In genomic region chr11:93116641-93117577, GRCh38 we compare ENCODE assay signal across 22 cellular contexts.
DNase-seq lines count a peak whose midpoint lies in the region; ATAC-seq and TF ChIP-seq lines count a peak whose summit lies in the region.
"Had no signal": no experiment of that assay in that cellular context is flagged by ENCODE, and none has a peak within 500 bp of the region (broad histone marks: within the 10 kb centered on the region; RNA-seq: fewer than 3 reads in every experiment).

No MANE protein-coding gene starts in this region.

- no peak overlapping the region for H2AK5ac ChIP-seq in IMR-90 (ENCODE audit: low read depth, low read length)

- no peaks in the 10 kb centered on the region for H3K36me3 Mint-ChIP-seq in activated T-cell treated with anti-CD3 and anti-CD28 coated beads, Interleukin-2, amount 50 U/mL, for 72 hours (ENCODE audit: insufficient read depth in 2 of 2)
- H3K36me3 Mint-ChIP-seq: activated naive CD8-positive, alpha-beta T cell treated with anti-CD3 and anti-CD28 coated beads, Interleukin-2, amount 10 ng/mL, durations not matched to agents 7 days and 5 days; CD14-positive monocyte had no signal

- H3K27me3 ChIP-seq in DND-41 (ENCODE audit: insufficient read depth, low read length, poor library complexity) (no peaks in the 10 kb centered on the region), IMR-90 (ENCODE audit: control insufficient read depth, insufficient read depth, low read length) (no peaks in the 10 kb centered on the region), colonic mucosa (no peaks in the 10 kb centered on the region)
- H3K27me3 ChIP-seq: right atrium auricular region had no signal

- H3K9me3 ChIP-seq in DND-41 (ENCODE audit: insufficient read depth, low read length, severe bottlenecking) (no peaks in the 10 kb centered on the region), IMR-90 (ENCODE audit: control insufficient read depth, insufficient read depth, low read length) (no peaks in the 10 kb centered on the region), colonic mucosa (no peaks in the 10 kb centered on the region), mucosa of descending colon (no peaks in the 10 kb centered on the region)
- H3K9me3 ChIP-seq: right atrium auricular region had no signal

- in situ Hi-C loops in IMR-90 (cut with MboI; ENCODE audit: low sequenced_read_pairs): no loop called here

- H3K79me2 ChIP-seq in DND-41 (ENCODE audit: insufficient read depth, low read length): no peaks in the 10 kb centered on the region

- no peak for ATAC-seq in DND-41 (ENCODE audit: insufficient read depth, low read depth)
- ATAC-seq in IMR-90 (ENCODE audit: low read depth): peak; percentile 44
- ATAC-seq in mucosa of descending colon: peak; percentile 98
- no peak for ATAC-seq in HG02870 (IDR thresholded peaks at IDR 0.05; ENCODE audit: unreplicated experiment)
- ATAC-seq in activated T-cell treated with anti-CD3 and anti-CD28 coated beads, Interleukin-2, amount 50 U/mL, for 72 hours (replicated peaks in 1 of 2): no peak
- ATAC-seq: esophagus mucosa had no signal

- H3K27ac ChIP-seq in DND-41 (ENCODE audit: low read length) (no peak overlapping the region), IMR-90 (ENCODE audit: insufficient read depth, low read length) (no peak overlapping the region), colonic mucosa (peak overlapping the region; percentile 17)
- H3K27ac ChIP-seq: dorsolateral prefrontal cortex, right atrium auricular region had no signal

- H3K4me3 ChIP-seq in DND-41 (ENCODE audit: low read depth in 1 of 2, low read length in 2 of 2) (no peak overlapping the region), IMR-90 (ENCODE audit: insufficient read depth, low read depth, low read length) (no peak overlapping the region), colonic mucosa (no peak overlapping the region), mucosa of descending colon (no peak overlapping the region)
- H3K4me3 ChIP-seq: dorsolateral prefrontal cortex, right atrium auricular region had no signal

- H3K18ac ChIP-seq in IMR-90 (ENCODE audit: low read depth, low read length): no peak overlapping the region

- intact Hi-C loops in IMR-90 (cut with micrococcal nuclease): no loop called here
- intact Hi-C loops in colonic mucosa (cut with DNase I): no loop called here
- intact Hi-C loops in mucosa of descending colon (cut with DNase I, micrococcal nuclease): no loop called here

- no peak overlapping the region for H4K5ac ChIP-seq in IMR-90 (ENCODE audit: low read depth, low read length)

- H4K20me1 ChIP-seq in DND-41 (ENCODE audit: insufficient read depth, low read length) (no peaks in the 10 kb centered on the region), IMR-90 (ENCODE audit: insufficient read depth, low read length) (no peaks in the 10 kb centered on the region)

- H2BK20ac ChIP-seq in IMR-90 (ENCODE audit: low read depth, low read length): no peak overlapping the region

- no TSS peak for BruUV-seq in IMR-90 (replicated peaks; lab: Mats Ljungman, UMichigan)

- no peak for TF ChIP-seq CTCF in DND-41 (IDR thresholded peaks at IDR 0.05; ENCODE audit: borderline replicate concordance, extremely low read depth, low read length, poor library complexity, severe bottlenecking)
- no peak for TF ChIP-seq CTCF in IMR-90 (conservative IDR thresholded peaks at IDR 0.05; ENCODE audit: low read depth, low read length)
- TF ChIP-seq CTCF in colonic mucosa (IDR thresholded peaks at IDR 0.05): no peak
- no peak for TF ChIP-seq CTCF in mucosa of descending colon (IDR thresholded peaks at IDR 0.05)

- no peak for TF ChIP-seq POLR2A in IMR-90 (IDR thresholded peaks at IDR 0.05; ENCODE audit: low read depth, low read length)

- no peaks in the 10 kb centered on the region for H3K79me1 ChIP-seq in IMR-90 (ENCODE audit: low read depth in 1 of 2, low read length in 2 of 2)

- H3K4me2 ChIP-seq in DND-41 (ENCODE audit: insufficient read depth, low read length) (no peak overlapping the region), IMR-90 (ENCODE audit: low read depth, low read length) (peak overlapping the region; percentile 46; the same call in 1 of the 2 replicates)

- H3K9me1 ChIP-seq in IMR-90 (ENCODE audit: insufficient read depth, low read length): no peaks in the 10 kb centered on the region

- no peak overlapping the region for H2BK15ac ChIP-seq in IMR-90 (ENCODE audit: low read depth, low read length)

- H4K91ac ChIP-seq in IMR-90 (ENCODE audit: insufficient read depth, low read depth, low read length): no peak overlapping the region

- H3K27me3 Mint-ChIP-seq in activated T-cell treated with anti-CD3 and anti-CD28 coated beads, Interleukin-2, amount 50 U/mL, for 72 hours (ENCODE audit: low read depth): peaks cover 48% of the 10 kb centered on the region

- dilution Hi-C loops in IMR-90 (cut with HindIII; ENCODE audit: low sequenced_read_pairs, unreplicated experiment): no loop called here

- no peak overlapping the region for H3K4me3 Mint-ChIP-seq in activated T-cell treated with anti-CD3 and anti-CD28 coated beads, Interleukin-2, amount 50 U/mL, for 72 hours
- H3K4me3 Mint-ChIP-seq: activated B cell treated with CpG ODN at 0.5 μM for 24 hours; activated naive CD8-positive, alpha-beta T cell treated with anti-CD3 and anti-CD28 coated beads, Interleukin-2, amount 10 ng/mL, durations not matched to agents 7 days and 5 days; activated T-helper 1 cell treated with anti-CD3 and anti-CD28 coated beads, Interleukin-12 subunit alpha, Interleukin-12 subunit beta, Interleukin-2, Interleukin-4 antibody, amounts not matched to agents 30 ng/mL and 10 ng/mL and 1 ng/mL, durations not matched to agents 14 hours and 24 hours and 36 hours; CD14-positive monocyte had no signal

- H2AK9ac ChIP-seq in IMR-90 (replicated peaks; ENCODE audit: low read depth, low read length, poor library complexity): no peak overlapping the region

- H3K9ac ChIP-seq in DND-41 (ENCODE audit: low read depth, low read length): no peak overlapping the region
- H3K9ac ChIP-seq in IMR-90 (ENCODE audit: low read depth, low read length): no peak overlapping the region
- peak overlapping the region in 1 of 2 donors; percentile 44 for H3K9ac ChIP-seq in colonic mucosa (ENCODE audit: low read depth in 2 of 2, low read length in 2 of 2)

- POLR2A ChIA-PET in IMR-90 (lab: Charles Lee; ENCODE audit: unreplicated experiment): no interaction called here

- DNase-seq in DND-41 (peak; percentile 7), IMR-90 (peak; percentile 44), colonic mucosa (peak; percentile 92), mucosa of descending colon (peak; percentile 76 to 90 (median 81)), SKM-1 (lab: John Stamatoyannopoulos, UW; ENCODE audit: unreplicated experiment) (no peak), Kasumi-1 (lab: John Stamatoyannopoulos, UW) (no peak)
- no peak for DNase-seq in activated T-cell treated with anti-CD3 and anti-CD28 coated beads, Interleukin-2, amount 50 U/mL, for 72 hours
- DNase-seq: ACHN; activated B cell treated with CpG ODN at 0.5 μM for 24 hours; activated CD8-positive, alpha-beta memory T cell treated with anti-CD3 and anti-CD28 coated beads for 24 hours; activated naive CD8-positive, alpha-beta T cell treated with anti-CD3 and anti-CD28 coated beads, Interleukin-2, amount 10 ng/mL, durations not matched to agents 7 days and 5 days; dorsolateral prefrontal cortex; glutamatergic neuron; Karpas-422; NCI-H1417; SHP77 treated with DMSO at 0.1 percent for 48 hours; stimulated activated CD4-positive, alpha-beta T cell treated with anti-CD3 and anti-CD28 coated beads, Interleukin-1b, Interleukin-23, amount 100 ng/mL, for 48 hours had no signal

- H2BK120ac ChIP-seq in IMR-90 (ENCODE audit: low read depth, low read length): no peak overlapping the region

- H2AFZ ChIP-seq in DND-41 (ENCODE audit: low read depth, low read length) (no peak overlapping the region), IMR-90 (replicated peaks; ENCODE audit: low read length, poor library complexity) (peak overlapping the region; percentile 11)

- peak overlapping the region in 1 of 2 experiments; percentile 23; a peak in 1 of 4 replicates for H4K8ac ChIP-seq in IMR-90 (ENCODE audit: low read depth in 2 of 2, low read length in 2 of 2)

- H3K4ac ChIP-seq in IMR-90 (ENCODE audit: low read depth, low read length): no peak overlapping the region

- H3K14ac ChIP-seq in IMR-90 (replicated peaks; ENCODE audit: low read depth, low read length): no peak overlapping the region

- H3K9me3 Mint-ChIP-seq in activated T-cell treated with anti-CD3 and anti-CD28 coated beads, Interleukin-2, amount 50 U/mL, for 72 hours: peaks cover 2% of the 10 kb centered on the region in 2 donors
- H3K9me3 Mint-ChIP-seq: activated B cell treated with CpG ODN at 0.5 μM for 24 hours; activated naive CD8-positive, alpha-beta T cell treated with anti-CD3 and anti-CD28 coated beads, Interleukin-2, amount 10 ng/mL, durations not matched to agents 7 days and 5 days; activated T-helper 1 cell treated with anti-CD3 and anti-CD28 coated beads, Interleukin-12 subunit alpha, Interleukin-12 subunit beta, Interleukin-2, Interleukin-4 antibody, amounts not matched to agents 30 ng/mL and 10 ng/mL and 1 ng/mL, durations not matched to agents 14 hours and 24 hours and 36 hours had no signal

- no peak overlapping the region for H3K27ac Mint-ChIP-seq in activated T-cell treated with anti-CD3 and anti-CD28 coated beads, Interleukin-2, amount 50 U/mL, for 72 hours
- H3K27ac Mint-ChIP-seq: activated B cell treated with CpG ODN at 0.5 μM for 24 hours; activated naive CD8-positive, alpha-beta T cell treated with anti-CD3 and anti-CD28 coated beads, Interleukin-2, amount 10 ng/mL, durations not matched to agents 7 days and 5 days; activated T-helper 1 cell treated with anti-CD3 and anti-CD28 coated beads, Interleukin-12 subunit alpha, Interleukin-12 subunit beta, Interleukin-2, Interleukin-4 antibody, amounts not matched to agents 30 ng/mL and 10 ng/mL and 1 ng/mL, durations not matched to agents 14 hours and 24 hours and 36 hours had no signal

- H3K36me3 ChIP-seq in DND-41 (ENCODE audit: insufficient read depth, low read length): no peaks in the 10 kb centered on the region
- H3K36me3 ChIP-seq in IMR-90 (ENCODE audit: control insufficient read depth, insufficient read depth, low read length): no peaks in the 10 kb centered on the region
- H3K36me3 ChIP-seq in colonic mucosa: no peaks in the 10 kb centered on the region
- H3K36me3 ChIP-seq in mucosa of descending colon (ENCODE audit: low read depth): no peaks in the 10 kb centered on the region
- H3K36me3 ChIP-seq: right atrium auricular region had no signal

- H3K56ac ChIP-seq in IMR-90 (ENCODE audit: extremely low read depth, insufficient read depth, low read length): no peak overlapping the region

- CTCF ChIA-PET in IMR-90 (lab: Yijun Ruan, JAX): interaction anchor here (0.6 kb wide), 2 partner anchors 59 to 1844 kb away, joined by 3 to 7 read pairs; no protein-coding TSS in a partner anchor

- H3K4me1 Mint-ChIP-seq in activated T-cell treated with anti-CD3 and anti-CD28 coated beads, Interleukin-2, amount 50 U/mL, for 72 hours (ENCODE audit: low read depth): no peaks in the 10 kb centered on the region
- H3K4me1 Mint-ChIP-seq: activated B cell treated with CpG ODN at 0.5 μM for 24 hours; activated naive CD8-positive, alpha-beta T cell treated with anti-CD3 and anti-CD28 coated beads, Interleukin-2, amount 10 ng/mL, durations not matched to agents 7 days and 5 days; CD14-positive monocyte had no signal

- H2BK5ac ChIP-seq in IMR-90 (ENCODE audit: low read depth, low read length, poor library complexity, severe bottlenecking): no peak overlapping the region

- no peaks in the 10 kb centered on the region for H3K4me1 ChIP-seq in DND-41 (ENCODE audit: insufficient read depth, low read length)
- H3K4me1 ChIP-seq in IMR-90 (ENCODE audit: control insufficient read depth, insufficient read depth, low read length): peaks cover 3% of the 10 kb centered on the region
- no peaks in the 10 kb centered on the region for H3K4me1 ChIP-seq in colonic mucosa
- peaks cover 4% of the 10 kb centered on the region for H3K4me1 ChIP-seq in mucosa of descending colon (ENCODE audit: low read depth)
- H3K4me1 ChIP-seq: right atrium auricular region had no signal

- no peak for TF ChIP-seq RAD21 in IMR-90 (IDR thresholded peaks at IDR 0.05; ENCODE audit: low read length)

- 0% methylated on average over 1 of the region's 7 CpGs; no CpG with 5 or more reads in 1 of the 2 experiments for WGBS in IMR-90 (ENCODE audit: extremely low coverage in 2 of 2, insufficient read length in 1 of 2), 2 experiments

- peak overlapping the region; percentile 11; the same call in 1 of the 2 replicates for H3K23ac ChIP-seq in IMR-90 (ENCODE audit: low read depth, low read length)

Comparison
In these comparisons a context has a peak if more than half of its experiments do, and no peak if none do; other contexts are left out.
1. ATAC-seq: peak in IMR-90 (single experiment) and mucosa of descending colon (single experiment); none in DND-41 (single experiment), HG02870 (single experiment) and activated T-cell treated with anti-CD3 and anti-CD28 coated beads, Interleukin-2, amount 50 U/mL, for 72 hours (0 of 2).
2. DNase-seq: peak in DND-41 (single experiment), IMR-90 (single experiment), colonic mucosa (single experiment) and mucosa of descending colon (3 of 3); none in SKM-1 (single experiment), Kasumi-1 (0 of 2) and activated T-cell treated with anti-CD3 and anti-CD28 coated beads, Interleukin-2, amount 50 U/mL, for 72 hours (0 of 2).